Comparison of ENCODE assay signal across 8 cellular contexts in genomic region chr3:52274781-52275180, GRCh38. TPM values are rescaled to one million over a fixed set of nuclear protein-coding genes. Genes with fewer than 3 reads are reported as not detected.
A peak's percentile ranks its signal among the peaks of the same experiment; 100 is the strongest.
DNase-seq lines count a peak whose midpoint lies in the region; ATAC-seq and TF ChIP-seq lines count a peak whose summit lies in the region.
"Not testable (repeated sequence)": the region's sequence is repeated elsewhere in the genome, so short reads cannot be mapped to it uniquely, and the experiment has no call there.

No MANE protein-coding gene starts in this region.

- not testable (repeated sequence) for TF ChIP-seq POLR2A in NB4 (IDR thresholded peaks at IDR 0.05; ENCODE audit: extremely low read depth, insufficient read length)

- not testable (repeated sequence) for DNase-seq in NB4 (ENCODE audit: low read depth); activated CD4-positive, alpha-beta T cell treated with anti-CD3 and anti-CD28 coated beads for 36 hours; immature natural killer cell

- peak overlapping the region; percentile 99 for H3K4me3 Mint-ChIP-seq in activated CD4-positive, alpha-beta T cell treated with anti-CD3 and anti-CD28 coated beads for 36 hours
- H3K4me3 Mint-ChIP-seq in activated T-helper 17 cell treated with anti-CD3 and anti-CD28 coated beads, Interleukin-2, amount 50 U/mL, for 72 hours: peak overlapping the region; percentile 95
- H3K4me3 Mint-ChIP-seq in brain: peak overlapping the region; percentile 61 to 99 (median 95)
- H3K4me3 Mint-ChIP-seq in immature natural killer cell: peak overlapping the region; percentile 36 to 98 (median 93)
- peak overlapping the region; percentile 62 to 75 (median 72) for H3K4me3 Mint-ChIP-seq in nephron
- peak overlapping the region; percentile 97 for H3K4me3 Mint-ChIP-seq in stimulated activated naive CD8-positive, alpha-beta T cell treated with anti-CD3 and anti-CD28 coated beads, Interleukin-15, Interleukin-2, amounts not matched to agents 100 ng/mL and 50 ng/mL, for 24 hours

- H3K4me2 ChIP-seq in BLaER1 treated with 17β-estradiol and CSF1 and Interleukin-3, amounts not matched to agents 10 nM and 100 nM: peak overlapping the region; percentile 82 to 99 (median 97)

- peak overlapping the region in 1 of 11 experiments; percentile 19; a peak in 1 of 22 replicates for H3K27ac ChIP-seq in BLaER1 treated with 17β-estradiol and CSF1 and Interleukin-3, amounts not matched to agents 10 nM and 100 nM

- H3K27me3 ChIP-seq in BLaER1 treated with 17β-estradiol and CSF1 and Interleukin-3, amounts not matched to agents 10 nM and 100 nM: not testable (repeated sequence)

- CTCF ChIA-PET in activated CD4-positive, alpha-beta T cell treated with anti-CD3 and anti-CD28 coated beads for 36 hours (lab: Charles Lee): interaction anchor here (0.8 kb wide), 1 partner anchor 118 kb away, joined by 3 read pairs; no protein-coding TSS in a partner anchor

- peaks cover 56% of the 10 kb centered on the region for H3K4me1 Mint-ChIP-seq in activated CD4-positive, alpha-beta T cell treated with anti-CD3 and anti-CD28 coated beads for 36 hours
- peaks cover 38% of the 10 kb centered on the region for H3K4me1 Mint-ChIP-seq in activated T-helper 17 cell treated with anti-CD3 and anti-CD28 coated beads, Interleukin-2, amount 50 U/mL, for 72 hours
- peaks cover 81% of the 10 kb centered on the region for H3K4me1 Mint-ChIP-seq in brain
- peaks cover 87 to 92% of the 10 kb centered on the region in 2 donors for H3K4me1 Mint-ChIP-seq in immature natural killer cell
- H3K4me1 Mint-ChIP-seq in nephron: peaks cover 44% of the 10 kb centered on the region
- H3K4me1 Mint-ChIP-seq in stimulated activated naive CD8-positive, alpha-beta T cell treated with anti-CD3 and anti-CD28 coated beads, Interleukin-15, Interleukin-2, amounts not matched to agents 100 ng/mL and 50 ng/mL, for 24 hours (ENCODE audit: low read depth): peaks cover 87% of the 10 kb centered on the region

- H3K36me3 Mint-ChIP-seq in activated CD4-positive, alpha-beta T cell treated with anti-CD3 and anti-CD28 coated beads for 36 hours (ENCODE audit: low read depth): peaks cover 84% of the 10 kb centered on the region
- H3K36me3 Mint-ChIP-seq in activated T-helper 17 cell treated with anti-CD3 and anti-CD28 coated beads, Interleukin-2, amount 50 U/mL, for 72 hours (ENCODE audit: low read depth): peaks cover 98% of the 10 kb centered on the region
- H3K36me3 Mint-ChIP-seq in brain: peaks cover 69% of the 10 kb centered on the region
- H3K36me3 Mint-ChIP-seq in immature natural killer cell: peaks cover 0 to 13% (median 5%) of the 10 kb centered on the region in 3 donors
- H3K36me3 Mint-ChIP-seq in nephron (ENCODE audit: low read depth): peaks cover 45% of the 10 kb centered on the region
- H3K36me3 Mint-ChIP-seq in stimulated activated naive CD8-positive, alpha-beta T cell treated with anti-CD3 and anti-CD28 coated beads, Interleukin-15, Interleukin-2, amounts not matched to agents 100 ng/mL and 50 ng/mL, for 24 hours (ENCODE audit: low read depth): peaks cover 78% of the 10 kb centered on the region

- H3K9me3 Mint-ChIP-seq in activated CD4-positive, alpha-beta T cell treated with anti-CD3 and anti-CD28 coated beads for 36 hours (ENCODE audit: low read depth); activated T-helper 17 cell treated with anti-CD3 and anti-CD28 coated beads, Interleukin-2, amount 50 U/mL, for 72 hours; brain; immature natural killer cell; nephron; stimulated activated naive CD8-positive, alpha-beta T cell treated with anti-CD3 and anti-CD28 coated beads, Interleukin-15, Interleukin-2, amounts not matched to agents 100 ng/mL and 50 ng/mL, for 24 hours: not testable (repeated sequence)

- POLR2A ChIA-PET in activated CD4-positive, alpha-beta T cell treated with anti-CD3 and anti-CD28 coated beads for 36 hours (lab: Charles Lee): interaction anchor here (0.6 kb wide), 1 partner anchor 73 kb away, joined by 3 read pairs; no protein-coding TSS in a partner anchor

- peaks cover 30 to 71% (median 65%) of the 10 kb centered on the region in 11 experiments for H3K36me3 ChIP-seq in BLaER1 treated with 17β-estradiol and CSF1 and Interleukin-3, amounts not matched to agents 10 nM and 100 nM

- peaks cover 70 to 82% (median 80%) of the 10 kb centered on the region in 11 experiments for H4K20me1 ChIP-seq in BLaER1 treated with 17β-estradiol and CSF1 and Interleukin-3, amounts not matched to agents 10 nM and 100 nM

- not testable (repeated sequence) for TF ChIP-seq CTCF in NB4 (IDR thresholded peaks at IDR 0.05; ENCODE audit: low read depth, low read length); brain (conservative IDR thresholded peaks at IDR 0.05); nephron (IDR thresholded peaks at IDR 0.05; ENCODE audit: unreplicated experiment in 3 of 3)

- not testable (repeated sequence) for ATAC-seq in activated CD4-positive, alpha-beta T cell treated with anti-CD3 and anti-CD28 coated beads for 36 hours; activated T-helper 17 cell treated with anti-CD3 and anti-CD28 coated beads, Interleukin-2, amount 50 U/mL, for 72 hours (replicated peaks)

- intact Hi-C loops in activated CD4-positive, alpha-beta T cell treated with anti-CD3 and anti-CD28 coated beads for 36 hours (cut with DNase I, micrococcal nuclease): loop anchor here (5.0 to 10.0 kb wide), 9 partner anchors 122 to 1937 kb away; partner anchors contain the start of genes GNL3 (in 2 of the 2), PBRM1 (in 2 of the 2), CISH (in 1 of the 2) and GLT8D1 (in 1 of the 2)

- H3K27me3 Mint-ChIP-seq in activated CD4-positive, alpha-beta T cell treated with anti-CD3 and anti-CD28 coated beads for 36 hours; activated T-helper 17 cell treated with anti-CD3 and anti-CD28 coated beads, Interleukin-2, amount 50 U/mL, for 72 hours; nephron (ENCODE audit: low read depth); stimulated activated naive CD8-positive, alpha-beta T cell treated with anti-CD3 and anti-CD28 coated beads, Interleukin-15, Interleukin-2, amounts not matched to agents 100 ng/mL and 50 ng/mL, for 24 hours: not testable (repeated sequence)
- peaks cover 17% of the 10 kb centered on the region for H3K27me3 Mint-ChIP-seq in brain
- peaks cover 7 to 28% (median 18%) of the 10 kb centered on the region in 3 donors for H3K27me3 Mint-ChIP-seq in immature natural killer cell (ENCODE audit: low read depth in 3 of 3)

- peaks cover 56 to 80% (median 76%) of the 10 kb centered on the region in 10 experiments for H3K4me1 ChIP-seq in BLaER1 treated with 17β-estradiol and CSF1 and Interleukin-3, amounts not matched to agents 10 nM and 100 nM

- not testable (repeated sequence) for H3K4me3 ChIP-seq in BLaER1 treated with 17β-estradiol and CSF1 and Interleukin-3, amounts not matched to agents 10 nM and 100 nM
- peak overlapping the region; percentile 23 for H3K4me3 ChIP-seq in NB4 (ENCODE audit: low read depth, low read length)

- H3K9ac ChIP-seq in BLaER1 treated with 17β-estradiol and CSF1 and Interleukin-3, amounts not matched to agents 10 nM and 100 nM: peak overlapping the region in 3 of 11 experiments; percentile 14 to 99 (median 31); a peak in 5 of 22 replicates

- not testable (repeated sequence) for H3K9me3 ChIP-seq in BLaER1 treated with 17β-estradiol and CSF1 and Interleukin-3, amounts not matched to agents 10 nM and 100 nM (replicated peaks in 1 of 11)

- peak overlapping the region; percentile 99 for H3K27ac Mint-ChIP-seq in activated CD4-positive, alpha-beta T cell treated with anti-CD3 and anti-CD28 coated beads for 36 hours
- H3K27ac Mint-ChIP-seq in activated T-helper 17 cell treated with anti-CD3 and anti-CD28 coated beads, Interleukin-2, amount 50 U/mL, for 72 hours: peak overlapping the region; percentile 95
- H3K27ac Mint-ChIP-seq in brain (peak overlapping the region in 4 of 5 experiments; percentile 62 to 99 (median 82)), immature natural killer cell (peak overlapping the region in 5 of 6 donors; percentile 53 to 99 (median 95)), nephron (peak overlapping the region in 2 of 3 experiments; percentile 51 to 81)
- H3K27ac Mint-ChIP-seq in stimulated activated naive CD8-positive, alpha-beta T cell treated with anti-CD3 and anti-CD28 coated beads, Interleukin-15, Interleukin-2, amounts not matched to agents 100 ng/mL and 50 ng/mL, for 24 hours: peak overlapping the region; percentile 94

RNA-seq across cellular contexts. Expression of gene WDR82, which starts 3.7 kb away (rescaled TPM):
- total RNA-seq in activated CD4-positive, alpha-beta T cell treated with anti-CD3 and anti-CD28 coated beads for 36 hours: 100 to 1,000 TPM in 1 of 2 experiments, 10 to 100 TPM in 1; 95.2 to 113 TPM
- total RNA-seq in activated T-helper 17 cell treated with anti-CD3 and anti-CD28 coated beads, Interleukin-2, amount 50 U/mL, for 72 hours: 100 to 1,000 TPM in 1 of 2 donors, 10 to 100 TPM in 1; 81.1 to 106 TPM
- polyA plus RNA-seq in brain (ENCODE audit: insufficient read depth, low read depth, low replicate concordance) (66.7 TPM), immature natural killer cell (10 to 100 TPM; 76.9 to 99.5 (median 81.5) TPM)

RNA-seq across cellular contexts. Expression of gene GLYCTK, which starts 12.8 kb away (rescaled TPM):
- 10 to 100 TPM; 13.3 to 18.8 TPM for total RNA-seq in activated CD4-positive, alpha-beta T cell treated with anti-CD3 and anti-CD28 coated beads for 36 hours
- 10 to 100 TPM; 22.8 to 25.2 TPM for total RNA-seq in activated T-helper 17 cell treated with anti-CD3 and anti-CD28 coated beads, Interleukin-2, amount 50 U/mL, for 72 hours
- polyA plus RNA-seq in brain (ENCODE audit: insufficient read depth, low read depth, low replicate concordance): 2.6 TPM
- polyA plus RNA-seq in immature natural killer cell: 10 to 100 TPM in 2 of 3 donors, 1 to 10 TPM in 1; 8.2 to 14.5 (median 12.1) TPM

RNA-seq across cellular contexts. Expression of gene PPM1M, which starts 29.2 kb away (rescaled TPM):
- 10 to 100 TPM; 52.9 to 59.2 TPM for total RNA-seq in activated CD4-positive, alpha-beta T cell treated with anti-CD3 and anti-CD28 coated beads for 36 hours
- total RNA-seq in activated T-helper 17 cell treated with anti-CD3 and anti-CD28 coated beads, Interleukin-2, amount 50 U/mL, for 72 hours: 100 to 1,000 TPM in 1 of 2 donors, 10 to 100 TPM in 1; 84.6 to 112 TPM
- polyA plus RNA-seq in brain (ENCODE audit: insufficient read depth, low read depth, low replicate concordance): 15.2 TPM
- polyA plus RNA-seq in immature natural killer cell: 10 to 100 TPM; 57.1 to 83.6 (median 66.8) TPM

RNA-seq across cellular contexts. Expression of gene TWF2, which starts 35.8 kb away (rescaled TPM):
- total RNA-seq in activated CD4-positive, alpha-beta T cell treated with anti-CD3 and anti-CD28 coated beads for 36 hours: 10 to 100 TPM; 85.0 to 93.5 TPM
- 100 to 1,000 TPM in 1 of 2 donors, 10 to 100 TPM in 1; 89.9 to 159 TPM for total RNA-seq in activated T-helper 17 cell treated with anti-CD3 and anti-CD28 coated beads, Interleukin-2, amount 50 U/mL, for 72 hours
- polyA plus RNA-seq in brain (ENCODE audit: insufficient read depth, low read depth, low replicate concordance) (49.4 TPM), immature natural killer cell (100 to 1,000 TPM in 2 of 3 donors, 10 to 100 TPM in 1; 96.4 to 159 (median 143) TPM)

RNA-seq across cellular contexts. Expression of gene DNAH1, which starts 41.3 kb away (rescaled TPM):
- 10 to 100 TPM in 1 of 2 experiments, 1 to 10 TPM in 1; 7.4 to 10.1 TPM for total RNA-seq in activated CD4-positive, alpha-beta T cell treated with anti-CD3 and anti-CD28 coated beads for 36 hours
- 10 to 100 TPM; 17.2 to 26.5 TPM for total RNA-seq in activated T-helper 17 cell treated with anti-CD3 and anti-CD28 coated beads, Interleukin-2, amount 50 U/mL, for 72 hours
- polyA plus RNA-seq in brain (ENCODE audit: insufficient read depth, low read depth, low replicate concordance) (1.8 TPM), immature natural killer cell (1 to 10 TPM in 1 of 3 donors, under 1 TPM in 2; 0.31 to 1.8 (median 0.73) TPM)
